Comparison of ENCODE assay signal across 14 cellular contexts in the genomic region with DNA sequence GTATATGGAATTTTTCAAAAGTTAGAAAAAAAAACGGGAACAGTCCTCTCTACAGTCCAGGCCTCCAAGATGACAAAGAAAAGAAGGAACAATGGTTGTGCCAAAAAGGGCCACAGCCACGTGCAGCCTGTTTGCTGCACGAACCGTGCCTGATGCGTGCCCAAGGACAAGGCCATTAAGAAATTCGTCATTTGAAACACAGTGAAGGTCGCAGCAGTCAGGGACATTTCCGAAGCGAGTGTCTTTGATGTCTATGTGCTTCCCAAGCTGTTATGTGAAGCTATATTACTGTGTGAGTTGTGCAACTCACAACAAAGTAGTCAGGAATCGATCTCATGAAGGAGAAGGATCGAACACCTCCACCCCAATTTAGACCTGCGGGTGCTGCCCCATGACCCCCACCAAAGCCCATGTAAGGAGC. TPM values are rescaled to one million over a fixed set of nuclear protein-coding genes. Genes with fewer than 3 reads are reported as not detected.
DNase-seq lines count a peak whose midpoint lies in the region; ATAC-seq, FAIRE-seq and TF ChIP-seq lines count a peak whose summit lies in the region.
"Had no signal": no experiment of that assay in that cellular context is flagged by ENCODE, and none has a peak within 500 bp of the region (broad histone marks: within the 10 kb centered on the region; RNA-seq: fewer than 3 reads in every experiment).

No MANE protein-coding gene starts in this region.

- no peak for TF ChIP-seq EP300 in HepG2 (IDR thresholded peaks at IDR 0.05; ENCODE audit: low read depth in 2 of 2, low read length in 2 of 2)
- peak; percentile 71; the same call in 1 of the 2 replicates for TF ChIP-seq EP300 in HepG2 (CRISPR knock-in tag; IDR thresholded peaks at IDR 0.05; ENCODE audit: borderline replicate concordance)
- no peak for TF ChIP-seq EP300 in H1 (IDR thresholded peaks at IDR 0.05; ENCODE audit: borderline replicate concordance in 1 of 2, low read depth in 2 of 2, low read length in 2 of 2)

- H4K5ac ChIP-seq in H1 (ENCODE audit: insufficient read length, low read depth, low read length): no peak overlapping the region

- H3K4ac ChIP-seq in H1 (replicated peaks; ENCODE audit: insufficient read length, low read depth, low read length): no peak overlapping the region

- CTCF ChIA-PET in HepG2 (lab: Yijun Ruan, JAX; ENCODE audit: low intra/inter-chr PET ratio, low total read pairs): no interaction called here
- CTCF ChIA-PET in H1 (lab: Charles Lee; ENCODE audit: partially characterized antibody): interaction anchor here (0.6 to 1.3 kb wide), 3 partner anchors 10 to 557 kb away, joined by 3 to 4 read pairs (median 3); no protein-coding TSS in a partner anchor

- H3K36me3 ChIP-seq in HepG2 (replicated peaks in 1 of 2; ENCODE audit: control insufficient read depth in 1 of 2, insufficient read depth in 2 of 2, low read length in 2 of 2) (peaks cover 3 to 24% of the 10 kb centered on the region in 2 experiments), right lobe of liver (peaks cover 0 to 59% (median 9%) of the 10 kb centered on the region in 4 donors), H1 (ENCODE audit: control insufficient read depth in 2 of 4, insufficient read depth in 4 of 4, low read length in 3 of 4) (peaks cover 3 to 6% (median 4%) of the 10 kb centered on the region in 4 experiments; a peak in 5 of 8 replicates), breast epithelium (no peaks in the 10 kb centered on the region)

- TF ChIP-seq RAD21 in HepG2 (CRISPR knock-in tag; IDR thresholded peaks at IDR 0.05): no peak
- TF ChIP-seq RAD21 in H1 (IDR thresholded peaks at IDR 0.05 in 1 of 2, conservative IDR thresholded peaks at IDR 0.05 in 1 of 2; ENCODE audit: low read depth in 2 of 2, low read length in 2 of 2): no peak

- TF ChIP-seq CTCF in HepG2 (CRISPR knock-in tag; IDR thresholded peaks at IDR 0.05) (no peak), right lobe of liver (IDR thresholded peaks at IDR 0.05) (no peak), H1 (IDR thresholded peaks at IDR 0.05; ENCODE audit: control extremely low read depth in 1 of 3, insufficient read depth in 1 of 3, low read depth in 1 of 3, low read length in 3 of 3) (no peak), nephron (IDR thresholded peaks at IDR 0.05; ENCODE audit: unreplicated experiment in 3 of 3) (no peak), breast epithelium (IDR thresholded peaks at IDR 0.05) (no peak), GM10266 (IDR thresholded peaks at IDR 0.05; ENCODE audit: control insufficient read depth, insufficient read depth, low read depth, missing control alignments) (no peak)

- no peaks in the 10 kb centered on the region for H3K79me1 ChIP-seq in H1 (ENCODE audit: low read depth, low read length)

- in situ Hi-C loops in HepG2 (cut with HindIII; ENCODE audit: extremely low pct_ligation_motif_present, low pct_unique_long_range_greater_than_20kb): no loop called here

- H4K8ac ChIP-seq in H1 (ENCODE audit: extremely low read depth, insufficient read depth, low read length): no peak overlapping the region

- H3K4me3 Mint-ChIP-seq in nephron: no peak overlapping the region
- H3K4me3 Mint-ChIP-seq: CD14-positive monocyte; CD8-positive, alpha-beta T cell had no signal

- no peaks in the 10 kb centered on the region for H3K9me3 Mint-ChIP-seq in nephron
- H3K9me3 Mint-ChIP-seq: CD14-positive monocyte; CD8-positive, alpha-beta T cell had no signal

- H3K79me2 ChIP-seq in HepG2 (ENCODE audit: insufficient read depth, low read length): no peaks in the 10 kb centered on the region
- no peaks in the 10 kb centered on the region for H3K79me2 ChIP-seq in H1 (ENCODE audit: control insufficient read depth in 1 of 2, insufficient read depth in 2 of 2, low read length in 2 of 2)

- H3K27me3 Mint-ChIP-seq in nephron (ENCODE audit: low read depth): no peaks in the 10 kb centered on the region

- no peak overlapping the region for H2BK5ac ChIP-seq in H1 (ENCODE audit: low read depth, low read length)

- H3K9ac ChIP-seq in HepG2 (ENCODE audit: insufficient read depth, low read depth, low read length) (no peak overlapping the region), H1 (replicated peaks in 1 of 4; ENCODE audit: extremely low read depth in 1 of 4, low read depth in 3 of 4, low read length in 3 of 4) (no peak overlapping the region)

- WGBS in HepG2 (ENCODE audit: low lambda C conversion rate): 59% methylated on average over 12 of the region's 12 CpGs
- 87% methylated on average over 9 of the region's 12 CpGs for WGBS in right lobe of liver (ENCODE audit: insufficient coverage, low coverage, low lambda C conversion rate, missing lambda C conversion rate)
- 90% methylated on average over 12 of the region's 12 CpGs; no CpG with 5 or more reads in 1 of the 2 experiments for WGBS in H1 (ENCODE audit: extremely low coverage in 1 of 2, insufficient coverage in 1 of 2, insufficient read length in 1 of 2, insufficient replicate concordance in 2 of 2, low coverage in 1 of 2, low lambda C conversion rate in 2 of 2, missing lambda C conversion rate in 1 of 2), 2 experiments

- peaks cover 13% of the 10 kb centered on the region for H3K4me1 Mint-ChIP-seq in nephron
- H3K4me1 Mint-ChIP-seq: CD14-positive monocyte had no signal

- no peak overlapping the region for H2BK120ac ChIP-seq in H1 (replicated peaks; ENCODE audit: low read depth, low read length)

- H3K27me3 ChIP-seq in HepG2 (ENCODE audit: control insufficient read depth in 1 of 2, insufficient read depth in 2 of 2, low read length in 2 of 2) (no peaks in the 10 kb centered on the region), right lobe of liver (no peaks in the 10 kb centered on the region), H1 (replicated peaks in 1 of 4; ENCODE audit: control insufficient read depth in 3 of 4, extremely low read depth in 1 of 4, insufficient read depth in 3 of 4, low read length in 3 of 4) (no peaks in the 10 kb centered on the region), breast epithelium (no peaks in the 10 kb centered on the region)

- no peak overlapping the region for H2AK5ac ChIP-seq in H1 (ENCODE audit: low read depth, low read length)

- H3K4me1 ChIP-seq in HepG2 (ENCODE audit: insufficient read depth, low read length) (peaks cover 16% of the 10 kb centered on the region), right lobe of liver (no peaks in the 10 kb centered on the region), H1 (replicated peaks in 1 of 4; ENCODE audit: control insufficient read depth in 3 of 4, insufficient read depth in 4 of 4, low read length in 3 of 4) (peaks cover 0 to 3% (median 1%) of the 10 kb centered on the region in 4 experiments; a peak in 2 of 7 replicates), breast epithelium (no peaks in the 10 kb centered on the region)

- H3K4me3 ChIP-seq in HepG2 (replicated peaks in 1 of 3; ENCODE audit: insufficient read depth in 1 of 3, low read depth in 2 of 3, low read length in 3 of 3) (no peak overlapping the region), right lobe of liver (no peak overlapping the region), H1 (ENCODE audit: extremely low read depth in 1 of 4, insufficient read depth in 2 of 4, low read depth in 3 of 4, low read length in 4 of 4) (no peak overlapping the region), breast epithelium (no peak overlapping the region)

- no peak overlapping the region for H3K18ac ChIP-seq in H1 (ENCODE audit: extremely low read depth, low read length)

- H3K9me3 ChIP-seq in HepG2 (ENCODE audit: low read length) (no peaks in the 10 kb centered on the region), right lobe of liver (no peaks in the 10 kb centered on the region), H1 (ENCODE audit: insufficient read depth in 2 of 2, low read depth in 1 of 2, low read length in 1 of 2) (no peaks in the 10 kb centered on the region), breast epithelium (no peaks in the 10 kb centered on the region)

- intact Hi-C loops in HepG2 (cut with micrococcal nuclease; ENCODE audit: unreplicated experiment): no loop called here
- intact Hi-C loops in right lobe of liver (cut with DNase I): no loop called here
- intact Hi-C loops in breast epithelium (cut with DNase I; ENCODE audit: low total_unique reads): no loop called here

- no peaks in the 10 kb centered on the region for H3K23me2 ChIP-seq in H1 (ENCODE audit: low read depth, low read length)

- H3K27ac Mint-ChIP-seq in nephron: peak overlapping the region; percentile 31 to 72 (median 51)
- H3K27ac Mint-ChIP-seq: CD8-positive, alpha-beta T cell had no signal

- H2AFZ ChIP-seq in HepG2 (ENCODE audit: low read length) (no peak overlapping the region), H1 (ENCODE audit: low read length) (no peak overlapping the region)

- no peak overlapping the region for H2BK20ac ChIP-seq in H1 (ENCODE audit: low read length)

- no peak for FAIRE-seq in HepG2 (lab: Jason Lieb, UNC)
- peak; percentile 39 for FAIRE-seq in H1 (lab: Jason Lieb, UNC)

- H4K20me1 ChIP-seq in HepG2 (ENCODE audit: insufficient read depth, low read length) (no peaks in the 10 kb centered on the region), H1 (replicated peaks in 1 of 2; ENCODE audit: control insufficient read depth in 1 of 2, insufficient read depth in 2 of 2, low read length in 2 of 2) (no peaks in the 10 kb centered on the region)

- no peak overlapping the region for H2BK12ac ChIP-seq in H1 (ENCODE audit: low read depth, low read length)

- no TSS peak for BruUV-seq in HepG2 (replicated peaks; lab: Mats Ljungman, UMichigan)

- DNase-seq in HepG2 (ENCODE audit: low spot score) (peak; percentile 75), right lobe of liver (no peak), H1 (ENCODE audit: low read depth in 1 of 2, low spot score in 2 of 2) (no peak), breast epithelium (ENCODE audit: low spot score in 2 of 2) (no peak), GM10266 (ENCODE audit: extremely low spot score) (no peak), left lobe of liver (ENCODE audit: low spot score) (no peak)
- DNase-seq: CD8-positive, alpha-beta T cell; COR-L47; DND-41; GDM1 had no signal

- H3K36me3 Mint-ChIP-seq in nephron (ENCODE audit: low read depth): peaks cover 35% of the 10 kb centered on the region

- H3K4me2 ChIP-seq in HepG2 (ENCODE audit: low read depth, low read length): no peak overlapping the region
- H3K4me2 ChIP-seq in H1 (ENCODE audit: insufficient read depth in 1 of 2, low read depth in 2 of 2, low read length in 2 of 2): no peak overlapping the region

- H2BK15ac ChIP-seq in H1 (ENCODE audit: low read length): no peak overlapping the region

- H3K23ac ChIP-seq in H1 (ENCODE audit: insufficient read length): no peak overlapping the region

- no peak overlapping the region for H3K14ac ChIP-seq in H1 (ENCODE audit: insufficient read length)

- H4K91ac ChIP-seq in H1 (replicated peaks; ENCODE audit: insufficient read length, low read length): no peak overlapping the region

- TF ChIP-seq POLR2A in HepG2 (IDR thresholded peaks at IDR 0.05; ENCODE audit: insufficient read depth in 1 of 2, low read depth in 2 of 2, low read length in 2 of 2): no peak
- TF ChIP-seq POLR2A in right lobe of liver (IDR thresholded peaks at IDR 0.05): no peak
- no peak for TF ChIP-seq POLR2A in H1 (IDR thresholded peaks at IDR 0.05; ENCODE audit: control extremely low read depth in 1 of 2, low read depth in 2 of 2, low read length in 2 of 2)
- no peak for TF ChIP-seq POLR2A in breast epithelium (IDR thresholded peaks at IDR 0.05)

- no peak overlapping the region for H3K56ac ChIP-seq in H1 (replicated peaks; ENCODE audit: insufficient read length, low read depth, low read length)

- POLR2A ChIA-PET in HepG2 (lab: Yijun Ruan, JAX) (interaction anchor here (0.8 to 1.5 kb wide), 2 partner anchors 38 to 294 kb away, joined by 3 read pairs; a partner anchor contains a TSS), H1 (lab: Charles Lee; ENCODE audit: partially characterized antibody) (no interaction called here)

- H3K27ac ChIP-seq in HepG2 (ENCODE audit: extremely low read length, insufficient read depth, low read length) (peak overlapping the region; percentile 68), right lobe of liver (no peak overlapping the region), H1 (ENCODE audit: low read depth, low read length) (no peak overlapping the region), breast epithelium (no peak overlapping the region)
- H3K27ac ChIP-seq: 22Rv1 had no signal

- ATAC-seq in HepG2 (peak; percentile 71), right lobe of liver (no peak), HG02571 (IDR thresholded peaks at IDR 0.05; ENCODE audit: unreplicated experiment) (no peak), left lobe of liver (no peak)
- ATAC-seq: CD8-positive, alpha-beta T cell had no signal

RNA-seq across cellular contexts. Expression of a gene that starts 37.4 kb away (rescaled TPM):
- total RNA-seq in HepG2 (2016; rRNA removed; fragmentation: Illumina TruSeq; extraction: Trizol) (111 and 144 TPM in 2 replicates), right lobe of liver (10 to 100 TPM in 5 of 6 experiments, 1 to 10 TPM in 1; 9.6 to 89.6 (median 22.2) TPM), breast epithelium (10 to 100 TPM; 12.8 to 34.0 (median 16.5) TPM), left lobe of liver (15.5 TPM)
- 13.9 and 16.0 TPM in 2 replicates for total RNA-seq in HepG2 (2016; cell fraction: cytosol; rRNA removed; fragmentation: Illumina TruSeq; extraction: Trizol; ENCODE audit: low read depth)
- total RNA-seq in HepG2 (2016; cell fraction: insoluble cytoplasmic fraction; rRNA removed; fragmentation: Illumina TruSeq; extraction: Trizol): 94.9 and 148 TPM in 2 replicates
- 34.9 and 43.7 TPM in 2 replicates for total RNA-seq in HepG2 (2016; cell fraction: membrane; rRNA removed; fragmentation: Illumina TruSeq; extraction: Trizol)
- total RNA-seq in HepG2 (2016; cell fraction: nucleus; rRNA removed; fragmentation: Illumina TruSeq; extraction: Trizol): 273 and 279 TPM in 2 replicates
- polyA plus RNA-seq in HepG2 (2011; rRNA removed) (43.0 and 54.2 TPM in 2 replicates), H1 (2011; rRNA removed) (33.7 and 45.8 TPM in 2 replicates)
- 16.7 and 37.7 TPM in 2 replicates for polyA plus RNA-seq in HepG2 (2011; cell fraction: cytosol; rRNA removed)
- polyA plus RNA-seq in HepG2 (2011; cell fraction: nucleus; rRNA removed): 41.8 and 60.3 TPM in 2 replicates
- polyA plus RNA-seq in HepG2 (2012): 147 and 165 TPM in 2 replicates
- polyA plus RNA-seq in HepG2 (2016; cell fraction: cytosol; fragmentation: Illumina TruSeq; extraction: Trizol; ENCODE audit: low read depth): 5.0 and 5.2 TPM in 2 replicates
- 67.7 and 73.3 TPM in 2 replicates for polyA plus RNA-seq in HepG2 (2016; cell fraction: insoluble cytoplasmic fraction; fragmentation: Illumina TruSeq; extraction: Trizol; ENCODE audit: low read depth)
- 10.6 and 13.1 TPM in 2 replicates for polyA plus RNA-seq in HepG2 (2016; cell fraction: membrane; fragmentation: Illumina TruSeq; extraction: Trizol; ENCODE audit: low read depth)
- 271 and 285 TPM in 2 replicates for polyA plus RNA-seq in HepG2 (2016; cell fraction: nucleus; fragmentation: Illumina TruSeq; extraction: Trizol; ENCODE audit: insufficient read depth, low read depth)
- polyA minus RNA-seq in HepG2 (2011; rRNA and poly(A)+ RNA removed; ENCODE audit: low replicate concordance): 101 and 102 TPM in 2 replicates
- polyA minus RNA-seq in HepG2 (2011; cell fraction: cytosol; rRNA and poly(A)+ RNA removed): 53.2 and 76.7 TPM in 2 replicates
- 204 and 309 TPM in 2 replicates for polyA minus RNA-seq in HepG2 (2011; cell fraction: nucleus; rRNA and poly(A)+ RNA removed)
- 199 and 217 TPM in 2 replicates for total RNA-seq in H1 (2021; fragmentation: NEBNext Ultra II Directional; extraction: Animal tissue kit (Norgen Biotek cat#: 25700))
- 60.0 TPM for polyA plus RNA-seq in H1 (2011; cell fraction: cytosol; rRNA removed)
- 50.7 TPM for polyA plus RNA-seq in H1 (2011; cell fraction: nucleus; rRNA removed)
- 108 to 214 TPM (median 150 TPM) in 4 replicates for polyA plus RNA-seq in H1 (2012, experiment 1 of 2)
- 7.0 TPM for polyA plus RNA-seq in H1 (2012, experiment 2 of 2)
- polyA plus RNA-seq in H1 (2013, experiment 1 of 2): 252 TPM
- polyA plus RNA-seq in H1 (2013, experiment 2 of 2): 276 TPM
- 194 and 226 TPM in 2 replicates for polyA minus RNA-seq in H1 (2011; rRNA and poly(A)+ RNA removed)
- polyA minus RNA-seq in H1 (2011; cell fraction: cytosol; rRNA and poly(A)+ RNA removed): 95.8 TPM
- polyA minus RNA-seq in H1 (2011; cell fraction: nucleus; rRNA and poly(A)+ RNA removed): 148 TPM
